In genomic region chr13:87671824-87672603, GRCh38 we compare ENCODE assay signal across 8 cellular contexts. TPM values are rescaled to one million over a fixed set of nuclear protein-coding genes. Genes with fewer than 3 reads are reported as not detected.
DNase-seq lines count a peak whose midpoint lies in the region; ATAC-seq and TF ChIP-seq lines count a peak whose summit lies in the region.

No MANE protein-coding gene starts in this region.

- H3K27me3 ChIP-seq in right cardiac atrium (ENCODE audit: control insufficient read depth, insufficient read depth) (no peaks in the 10 kb centered on the region), gastrocnemius medialis (peaks cover 44 to 61% (median 53%) of the 10 kb centered on the region in 3 donors)

- TF ChIP-seq CTCF in gastrocnemius medialis (IDR thresholded peaks at IDR 0.05 in 4 of 5, conservative IDR thresholded peaks at IDR 0.05 in 1 of 5): no peak

- no peaks in the 10 kb centered on the region for H3K36me3 ChIP-seq in gastrocnemius medialis

- peak; percentile 16 for DNase-seq in activated T-cell treated with anti-CD3 and anti-CD28 coated beads, Interleukin-2, amount 50 U/mL, for 1 hour
- DNase-seq in activated T-cell treated with anti-CD3 and anti-CD28 coated beads for 4 hours (no peak), right cardiac atrium (peak in 1 of 3 donors; percentile 58), gastrocnemius medialis (no peak), medulla oblongata (ENCODE audit: extremely low spot score) (no peak)
- DNase-seq in activated CD8-positive, alpha-beta memory T cell treated with anti-CD3 and anti-CD28 coated beads, Interleukin-2, amount 50 U/mL, for 48 hours: peak; percentile 50
- DNase-seq in stimulated activated CD4-positive, alpha-beta T cell treated with anti-CD3 and anti-CD28 coated beads, Interleukin-1b, Interleukin-23, amount 100 ng/mL, for 48 hours: no peak

- TF ChIP-seq POLR2A in gastrocnemius medialis (IDR thresholded peaks at IDR 0.05): no peak

- in situ Hi-C loops in gastrocnemius medialis (cut with MboI; ENCODE audit: low sequenced_read_pairs in 4 of 4): no loop called here

- H3K9me3 ChIP-seq in right cardiac atrium (ENCODE audit: control insufficient read depth, low read length): no peaks in the 10 kb centered on the region
- no peaks in the 10 kb centered on the region for H3K9me3 ChIP-seq in gastrocnemius medialis

- intact Hi-C loops in right cardiac atrium (cut with DNase I): no loop called here
- intact Hi-C loops in gastrocnemius medialis (cut with DNase I; ENCODE audit: low total_unique reads): no loop called here

- H3K4me1 ChIP-seq in right cardiac atrium (ENCODE audit: control insufficient read depth, insufficient read depth, low read length): peaks cover 2% of the 10 kb centered on the region
- peaks cover 3 to 13% of the 10 kb centered on the region in 2 donors for H3K4me1 ChIP-seq in gastrocnemius medialis

- ATAC-seq in right cardiac atrium (peak; percentile 25 to 46), gastrocnemius medialis (no peak), GM21576 (IDR thresholded peaks at IDR 0.05; ENCODE audit: unreplicated experiment) (no peak)

- 1% methylated on average over 77 of the region's 81 CpGs for WGBS in right cardiac atrium

- H3K4me3 ChIP-seq in right cardiac atrium (ENCODE audit: low read length): peak overlapping the region; percentile 57
- peak overlapping the region; percentile 49 to 59 (median 52) for H3K4me3 ChIP-seq in gastrocnemius medialis

- no peak overlapping the region for H3K27ac ChIP-seq in right cardiac atrium (ENCODE audit: low read length)
- no peak overlapping the region for H3K27ac ChIP-seq in gastrocnemius medialis

RNA-seq across cellular contexts. Expression of gene SLITRK5, which starts 0.8 kb away (rescaled TPM):
- total RNA-seq in right cardiac atrium (under 1 TPM; 0.06 to 0.12 (median 0.10) TPM), gastrocnemius medialis (under 1 TPM in 2 of 4 donors, not detected in 2; under 0.01 TPM)
- polyA plus RNA-seq in right cardiac atrium: 0.09 TPM

Comparison
In these comparisons a context has a peak if more than half of its experiments do, and no peak if none do; other contexts are left out.
1. DNase-seq: peak in activated T-cell treated with anti-CD3 and anti-CD28 coated beads, Interleukin-2, amount 50 U/mL, for 1 hour (single experiment) and activated CD8-positive, alpha-beta memory T cell treated with anti-CD3 and anti-CD28 coated beads, Interleukin-2, amount 50 U/mL, for 48 hours (single experiment); none in activated T-cell treated with anti-CD3 and anti-CD28 coated beads for 4 hours (single experiment), gastrocnemius medialis (0 of 2), medulla oblongata (single experiment) and stimulated activated CD4-positive, alpha-beta T cell treated with anti-CD3 and anti-CD28 coated beads, Interleukin-1b, Interleukin-23, amount 100 ng/mL, for 48 hours (single experiment).
2. ATAC-seq: peak in right cardiac atrium (2 of 2); none in gastrocnemius medialis (0 of 2) and GM21576 (single experiment).